In the genomic region with DNA sequence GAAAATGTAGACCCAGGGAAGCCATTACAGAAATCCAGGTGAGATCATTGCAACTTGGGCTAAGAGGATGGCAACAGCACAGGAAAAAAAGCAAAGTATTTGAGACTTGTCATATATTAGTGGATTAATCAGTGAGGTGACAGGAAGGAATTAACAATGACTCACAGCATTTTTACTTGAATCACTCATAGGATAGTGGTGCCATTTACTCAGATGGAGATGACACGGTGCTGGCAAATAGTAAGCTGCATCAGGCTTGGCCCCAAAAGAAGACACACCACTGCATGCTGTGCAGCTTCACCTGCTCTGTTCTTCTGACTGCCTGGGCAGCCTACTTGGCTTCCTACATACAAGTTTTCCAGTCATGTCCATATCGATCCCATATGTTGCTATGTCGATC, we compare ENCODE assay signal across 10 cellular contexts.
DNase-seq lines count a peak whose midpoint lies in the region; ATAC-seq and TF ChIP-seq lines count a peak whose summit lies in the region.
"Had no signal": no experiment of that assay in that cellular context is flagged by ENCODE, and none has a peak within 500 bp of the region (broad histone marks: within the 10 kb centered on the region; RNA-seq: fewer than 3 reads in every experiment).

No MANE protein-coding gene starts in this region.

- H3K4me3 Mint-ChIP-seq in activated T-cell treated with anti-CD3 and anti-CD28 coated beads, Interleukin-2, amount 50 U/mL, for 24 hours = no peak overlapping the region
- no peak overlapping the region for H3K4me3 Mint-ChIP-seq in stimulated activated naive CD8-positive, alpha-beta T cell treated with anti-CD3 and anti-CD28 coated beads, Interleukin-15, amount 100 ng/mL, for 72 hours
- H3K4me3 Mint-ChIP-seq: activated T-helper 1 cell treated with anti-CD3 and anti-CD28 coated beads, Interleukin-12 subunit alpha, Interleukin-12 subunit beta, Interleukin-2, Interleukin-4 antibody, amounts not matched to agents 30 ng/mL and 10 ng/mL and 1 ng/mL, durations not matched to agents 14 hours and 24 hours and 36 hours had no signal

- H3K27ac Mint-ChIP-seq in activated T-cell treated with anti-CD3 and anti-CD28 coated beads, Interleukin-2, amount 50 U/mL, for 24 hours = peak overlapping the region; percentile 70
- H3K27ac Mint-ChIP-seq in stimulated activated naive CD8-positive, alpha-beta T cell treated with anti-CD3 and anti-CD28 coated beads, Interleukin-15, amount 100 ng/mL, for 72 hours = no peak overlapping the region
- H3K27ac Mint-ChIP-seq: activated T-helper 1 cell treated with anti-CD3 and anti-CD28 coated beads, Interleukin-12 subunit alpha, Interleukin-12 subunit beta, Interleukin-2, Interleukin-4 antibody, amounts not matched to agents 30 ng/mL and 10 ng/mL and 1 ng/mL, durations not matched to agents 14 hours and 24 hours and 36 hours had no signal

- no peak overlapping the region for H2AFZ ChIP-seq in OCI-LY3 (ENCODE audit: low read depth, low read length)

- DNase-seq in activated T-cell treated with anti-CD3 and anti-CD28 coated beads, Interleukin-2, amount 50 U/mL, for 24 hours = no peak
- DNase-seq in activated T-cell treated with anti-CD3 and anti-CD28 coated beads for 4 hours (no peak), NCI-H2196 (lab: John Stamatoyannopoulos, UW; ENCODE audit: unreplicated experiment) (no peak)
- peak in 1 of 2 donors; percentile 19 for DNase-seq in stimulated activated naive CD8-positive, alpha-beta T cell treated with anti-CD3 and anti-CD28 coated beads, Interleukin-15, amount 100 ng/mL, for 72 hours
- DNase-seq: NCI-H2171 had no signal

- no peaks in the 10 kb centered on the region for H3K36me3 ChIP-seq in OCI-LY3 (replicated peaks; ENCODE audit: low read depth, low read length)

- peaks cover 24% of the 10 kb centered on the region for H3K4me1 Mint-ChIP-seq in activated T-cell treated with anti-CD3 and anti-CD28 coated beads, Interleukin-2, amount 50 U/mL, for 24 hours (ENCODE audit: low read depth)
- peaks cover 11% of the 10 kb centered on the region for H3K4me1 Mint-ChIP-seq in stimulated activated naive CD8-positive, alpha-beta T cell treated with anti-CD3 and anti-CD28 coated beads, Interleukin-15, amount 100 ng/mL, for 72 hours

- no peaks in the 10 kb centered on the region for H3K79me2 ChIP-seq in OCI-LY3 (ENCODE audit: low read length)

- no peaks in the 10 kb centered on the region for H3K27me3 ChIP-seq in OCI-LY3 (ENCODE audit: low read depth, low read length)

- no peaks in the 10 kb centered on the region for H3K27me3 Mint-ChIP-seq in activated T-cell treated with anti-CD3 and anti-CD28 coated beads, Interleukin-2, amount 50 U/mL, for 24 hours
- H3K27me3 Mint-ChIP-seq in stimulated activated naive CD8-positive, alpha-beta T cell treated with anti-CD3 and anti-CD28 coated beads, Interleukin-15, amount 100 ng/mL, for 72 hours = no peaks in the 10 kb centered on the region

- TF ChIP-seq CTCF in OCI-LY3 (IDR thresholded peaks at IDR 0.05; ENCODE audit: low read depth, low read length) = no peak

- peak overlapping the region; percentile 20; the same call in 1 of the 2 replicates for H3K4me2 ChIP-seq in OCI-LY3 (ENCODE audit: low read length)

- peak; percentile 95 for ATAC-seq in esophagus mucosa
- peak; percentile 97 for ATAC-seq in stimulated activated naive CD8-positive, alpha-beta T cell treated with anti-CD3 and anti-CD28 coated beads, Interleukin-15, amount 100 ng/mL, for 72 hours
- no peak for ATAC-seq in GM19395 (IDR thresholded peaks at IDR 0.05; ENCODE audit: unreplicated experiment)
- ATAC-seq in HG03045 (IDR thresholded peaks at IDR 0.05; ENCODE audit: unreplicated experiment) = no peak

- H3K4me1 ChIP-seq in OCI-LY3 (ENCODE audit: low read length) = peaks cover 11% of the 10 kb centered on the region

- no peaks in the 10 kb centered on the region for H3K9me3 ChIP-seq in OCI-LY3 (ENCODE audit: insufficient read depth, low read length)

- H3K36me3 Mint-ChIP-seq in activated T-cell treated with anti-CD3 and anti-CD28 coated beads, Interleukin-2, amount 50 U/mL, for 24 hours (ENCODE audit: low read depth) = peaks cover 13% of the 10 kb centered on the region

- H3K9me3 Mint-ChIP-seq in activated T-cell treated with anti-CD3 and anti-CD28 coated beads, Interleukin-2, amount 50 U/mL, for 24 hours = peaks cover 2% of the 10 kb centered on the region
- no peaks in the 10 kb centered on the region for H3K9me3 Mint-ChIP-seq in stimulated activated naive CD8-positive, alpha-beta T cell treated with anti-CD3 and anti-CD28 coated beads, Interleukin-15, amount 100 ng/mL, for 72 hours
- H3K9me3 Mint-ChIP-seq: activated T-helper 1 cell treated with anti-CD3 and anti-CD28 coated beads, Interleukin-12 subunit alpha, Interleukin-12 subunit beta, Interleukin-2, Interleukin-4 antibody, amounts not matched to agents 30 ng/mL and 10 ng/mL and 1 ng/mL, durations not matched to agents 14 hours and 24 hours and 36 hours had no signal

- no peak overlapping the region for H3K27ac ChIP-seq in OCI-LY3 (ENCODE audit: low read length)

- H4K20me1 ChIP-seq in OCI-LY3 (ENCODE audit: insufficient read depth, low read length) = no peaks in the 10 kb centered on the region; the same call in 1 of the 2 replicates

- no peak overlapping the region for H3K4me3 ChIP-seq in OCI-LY3 (ENCODE audit: low read length)

- no peak overlapping the region for H3K9ac ChIP-seq in OCI-LY3 (ENCODE audit: low read length)

Comparison
In these comparisons a context has a peak if more than half of its experiments do, and no peak if none do; other contexts are left out.
1. ATAC-seq: peak in esophagus mucosa (single experiment) and stimulated activated naive CD8-positive, alpha-beta T cell treated with anti-CD3 and anti-CD28 coated beads, Interleukin-15, amount 100 ng/mL, for 72 hours (single experiment); none in GM19395 (single experiment) and HG03045 (single experiment).